ENCODE assay signal across 14 cellular contexts in genomic region chr20:41268917-41269652, GRCh38.
"Had no signal": no experiment of that assay in that cellular context is flagged by ENCODE, and none has a peak within 500 bp of the region (broad histone marks: within the 10 kb centered on the region; RNA-seq: fewer than 3 reads in every experiment).

No MANE protein-coding gene starts in this region.

- H3K36me3 ChIP-seq: breast epithelium had no signal

- ATAC-seq: left lung, right cardiac atrium, upper lobe of right lung had no signal

- H3K4me3 ChIP-seq: breast epithelium, left lung, upper lobe of right lung had no signal

- DNase-seq: activated B cell treated with CpG ODN at 0.5 μM for 24 hours; activated CD4-positive, alpha-beta T cell treated with anti-CD3 and anti-CD28 coated beads, Interleukin-2, amount 10 ng/mL, durations not matched to agents 24 days and 14 days; activated CD8-positive, alpha-beta memory T cell treated with anti-CD3 and anti-CD28 coated beads for 24 hours; activated naive CD4-positive, alpha-beta T cell; dermis blood vessel endothelial cell; left lung; mesenchymal stem cell; nucleus accumbens; right cardiac atrium; small intestine; T-helper 2 cell; upper lobe of right lung had no signal

- H3K9me3 ChIP-seq: breast epithelium, left lung, upper lobe of right lung had no signal

- H3K4me1 ChIP-seq: breast epithelium, left lung, upper lobe of right lung had no signal

- H3K27me3 ChIP-seq: breast epithelium, left lung, upper lobe of right lung had no signal

- H3K27ac ChIP-seq: breast epithelium, epithelial cell of prostate, left lung, upper lobe of right lung had no signal
